In genomic region chr2:61460168-61460567, GRCh38 we compare ENCODE assay signal across 1 cellular context.
TF ChIP-seq lines count a peak whose summit lies in the region.

No MANE protein-coding gene starts in this region.

TF ChIP-seq in HCT116, 20 proteins besides CTCF, POLR2A, EP300 and RAD21 (continued from another document):
- TF ChIP-seq REST (IDR thresholded peaks at IDR 0.05; ENCODE audit: low read depth): no peak
- TF ChIP-seq CEBPB (IDR thresholded peaks at IDR 0.05; ENCODE audit: low read depth): peak; percentile 80
- no peak for TF ChIP-seq EZH2 (IDR thresholded peaks at IDR 0.05)
